In genomic region chr12:116818948-116819832, GRCh38 we compare ENCODE assay signal across 8 cellular contexts.
DNase-seq lines count a peak whose midpoint lies in the region; ATAC-seq and TF ChIP-seq lines count a peak whose summit lies in the region.

No MANE protein-coding gene starts in this region.

- TF ChIP-seq POLR2A in testis (IDR thresholded peaks at IDR 0.05), result no peak

- ATAC-seq in omental fat pad (ENCODE audit: low FRiP score), result peak; percentile 95

- peaks cover 7% of the 10 kb centered on the region for H3K4me1 ChIP-seq in testis

- H3K27me3 ChIP-seq in testis, result no peaks in the 10 kb centered on the region

- H3K9me3 Mint-ChIP-seq in activated naive CD4-positive, alpha-beta T cell treated with anti-CD3 and anti-CD28 coated beads, Interleukin-2, amount 50 U/mL, for 24 hours, result no peaks in the 10 kb centered on the region

- H3K27me3 Mint-ChIP-seq in activated naive CD4-positive, alpha-beta T cell treated with anti-CD3 and anti-CD28 coated beads, Interleukin-2, amount 50 U/mL, for 24 hours, result no peaks in the 10 kb centered on the region

- 1% methylated on average over 35 to 53 of the region's 70 CpGs for WGBS in testis, 2 donors

- H3K36me3 Mint-ChIP-seq in activated naive CD4-positive, alpha-beta T cell treated with anti-CD3 and anti-CD28 coated beads, Interleukin-2, amount 50 U/mL, for 24 hours, result no peaks in the 10 kb centered on the region

- H3K4me1 Mint-ChIP-seq in activated naive CD4-positive, alpha-beta T cell treated with anti-CD3 and anti-CD28 coated beads, Interleukin-2, amount 50 U/mL, for 24 hours, result peaks cover 27% of the 10 kb centered on the region

- TF ChIP-seq CTCF in omental fat pad (IDR thresholded peaks at IDR 0.05) (no peak), testis (IDR thresholded peaks at IDR 0.05) (peak in 1 of 3 experiments; percentile 3)

- no peaks in the 10 kb centered on the region for H3K36me3 ChIP-seq in testis (ENCODE audit: low read depth, missing control alignments)

- H3K4me3 ChIP-seq in testis, result peak overlapping the region; percentile 82 to 84

- CTCF ChIA-PET in HEK293T (lab: Yijun Ruan, JAX), result no interaction called here

- POLR2A ChIA-PET in HEK293T (lab: Yijun Ruan, JAX), result interaction anchor here (0.7 to 1.4 kb wide), 3 partner anchors 39 to 63 kb away, joined by 3 to 4 read pairs (median 4); partner anchors contain the start of gene HRK

- no peaks in the 10 kb centered on the region for H3K9me3 ChIP-seq in testis

- peak overlapping the region; percentile 99 for H3K27ac Mint-ChIP-seq in activated naive CD4-positive, alpha-beta T cell treated with anti-CD3 and anti-CD28 coated beads, Interleukin-2, amount 50 U/mL, for 24 hours

- H3K27ac ChIP-seq in testis, result peak overlapping the region; percentile 96

- DNase-seq in GM04503 (ENCODE audit: low read depth) (peak; percentile 60), HEK293T (ENCODE audit: extremely low spot score) (peak; percentile 99), MV-4-11 (lab: John Stamatoyannopoulos, UW) (peak; percentile 80), SK-N-DZ (ENCODE audit: low spot score) (peak; percentile 91), glomerular visceral epithelial cell (ENCODE audit: extremely low spot score) (peak; percentile 96), omental fat pad (ENCODE audit: low spot score) (peak; percentile 64), testis (peak; percentile 91)

- H3K4me3 Mint-ChIP-seq in activated naive CD4-positive, alpha-beta T cell treated with anti-CD3 and anti-CD28 coated beads, Interleukin-2, amount 50 U/mL, for 24 hours, result peak overlapping the region; percentile 98

- intact Hi-C loops in testis (cut with DNase I; ENCODE audit: low total_unique reads), result no loop called here

TF ChIP-seq in HEK293T, 16 proteins besides CTCF, POLR2A, EP300 and RAD21:
- TF ChIP-seq L3MBTL2 (conservative IDR thresholded peaks at IDR 0.05), result 0 out of 2 replicates have a peak, but pooled peaks have one; percentile 26
- TF ChIP-seq TARDBP (IDR thresholded peaks at IDR 0.05), result no peak
- TF ChIP-seq LEF1 (IDR thresholded peaks at IDR 0.05; ENCODE audit: borderline replicate concordance), result peak; percentile 27; the same call in 1 of the 2 replicates

Comparison
In these comparisons a context has a peak if more than half of its experiments do, and no peak if none do; other contexts are left out.
1. Peak in every context shown above with its lines: DNase-seq, ATAC-seq, H3K4me3 ChIP-seq and H3K27ac ChIP-seq.